In the genomic region with DNA sequence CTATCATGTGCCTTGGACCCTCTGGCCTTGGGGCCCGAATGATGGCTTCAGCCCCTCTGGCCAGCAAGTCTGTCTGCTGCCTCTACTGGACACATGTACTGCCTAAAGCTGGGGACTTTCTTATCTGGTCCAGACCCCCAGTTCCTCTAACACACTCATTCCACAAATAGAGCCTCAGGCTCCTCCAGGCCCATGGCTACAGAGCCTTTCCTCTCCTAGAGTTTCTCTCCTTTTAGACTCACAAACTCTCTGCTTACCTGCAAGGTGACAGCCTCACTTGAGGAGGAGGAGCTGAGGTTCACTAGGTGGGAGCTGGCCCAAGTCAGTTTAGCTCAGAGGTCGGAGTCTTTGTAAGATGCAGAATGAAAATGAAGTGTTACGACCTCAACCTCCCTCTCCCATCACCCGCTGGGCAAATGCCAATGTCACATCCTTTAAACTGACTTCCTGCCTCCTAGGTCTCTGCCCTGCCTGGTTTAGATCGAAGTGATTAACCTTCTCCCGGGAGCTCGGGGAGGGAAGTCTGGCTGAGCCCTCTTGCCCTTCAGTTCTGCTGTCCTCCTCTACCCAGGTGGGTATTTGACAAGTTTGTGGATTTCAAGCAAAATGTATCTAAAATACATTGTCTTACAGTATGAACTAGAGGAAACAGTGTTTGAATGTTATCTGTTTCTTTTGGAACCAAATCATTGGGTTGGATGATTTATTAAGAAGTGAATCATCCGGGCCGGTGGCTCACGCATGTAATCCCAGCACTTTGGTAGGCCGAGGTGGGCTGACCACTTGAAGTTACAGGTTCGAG, we compare ENCODE assay signal across 15 cellular contexts.
DNase-seq lines count a peak whose midpoint lies in the region; ATAC-seq and TF ChIP-seq lines count a peak whose summit lies in the region.
"Had no signal": no experiment of that assay in that cellular context is flagged by ENCODE, and none has a peak within 500 bp of the region (broad histone marks: within the 10 kb centered on the region; RNA-seq: fewer than 3 reads in every experiment).

No MANE protein-coding gene starts in this region.

- no peaks in the 10 kb centered on the region for H3K79me2 ChIP-seq in GM23338 (replicated peaks; ENCODE audit: insufficient read depth)

- H3K9me3 Mint-ChIP-seq in GM23338, result no peaks in the 10 kb centered on the region
- H3K9me3 Mint-ChIP-seq: activated CD8-positive, alpha-beta T cell treated with anti-CD3 and anti-CD28 coated beads for 36 hours had no signal

- intact Hi-C loops in spleen (cut with DNase I; ENCODE audit: low total_unique reads) (no loop called here), aorta (cut with DNase I) (loop anchor here in 1 of 2 donors (5.0 kb wide), 1 partner anchor 129 kb away; no protein-coding TSS in a partner anchor)

- H3K4me2 ChIP-seq in GM23338, result no peak overlapping the region
- H3K4me2 ChIP-seq: KMS-11 had no signal

- TF ChIP-seq POLR2A in spleen (IDR thresholded peaks at IDR 0.05), result no peak

- WGBS in spleen, 5 donors, result 43 to 57% (median 47%) methylated on average over 12 of the region's 12 CpGs
- 32 to 34% methylated on average over 12 of the region's 12 CpGs for WGBS in aorta, 2 donors

- no peak overlapping the region for H3K27ac ChIP-seq in GM23338 (ENCODE audit: low read depth)
- H3K27ac ChIP-seq in spleen, result peak overlapping the region in 2 of 8 donors; percentile 15 to 31
- peak overlapping the region in 1 of 2 donors; percentile 1 for H3K27ac ChIP-seq in aorta (ENCODE audit: low read depth in 1 of 2, low read length in 2 of 2)
- H3K27ac ChIP-seq: KMS-11, pancreas had no signal

- 0 out of 2 replicates have a peak overlapping the region, but pooled peaks have one; percentile 79 for H2AFZ ChIP-seq in GM23338

- H3K4me3 ChIP-seq in GM23338 (no peak overlapping the region), fibroblast of villous mesenchyme (ENCODE audit: low read depth, low read length) (no peak overlapping the region), spleen (no peak overlapping the region), aorta (ENCODE audit: low read length in 2 of 2) (no peak overlapping the region)
- H3K4me3 ChIP-seq: GM12878, pancreas had no signal

- no peaks in the 10 kb centered on the region for H3K9me2 ChIP-seq in GM23338 (ENCODE audit: insufficient read depth)

- ATAC-seq in GM23338, result peak; percentile 26; the same call in 2 of the 3 replicates
- ATAC-seq in SK-N-SH treated with all-trans-retinoic acid at 6 μM for 48 hours, result peak; percentile 23
- ATAC-seq in aorta (ENCODE audit: low FRiP score), result no peak
- ATAC-seq: activated CD8-positive, alpha-beta T cell treated with anti-CD3 and anti-CD28 coated beads for 36 hours; GM12878; left colon; T-helper 17 cell had no signal

- DNase-seq in GM23338 (ENCODE audit: low spot score) (peak; percentile 15), fibroblast of villous mesenchyme (ENCODE audit: low read depth) (peak; percentile 55), spleen (peak; percentile 56), aorta (no peak), NAMALWA (ENCODE audit: low spot score) (no peak)
- no peak for DNase-seq in stimulated activated CD4-positive, alpha-beta T cell treated with anti-CD3 and anti-CD28 coated beads, Interleukin-12 subunit alpha, Interleukin-12 subunit beta, amount 100 ng/mL, for 4 hours
- DNase-seq: activated CD8-positive, alpha-beta T cell treated with anti-CD3 and anti-CD28 coated beads for 36 hours; DMS 273 treated with DMSO at 0.1 percent for 48 hours; left colon; NCI-H2081 treated with DMSO at 0.1 percent for 48 hours; pancreas; T-helper 17 cell had no signal

- no peak overlapping the region for H3K4me3 Mint-ChIP-seq in GM23338
- H3K4me3 Mint-ChIP-seq: activated CD8-positive, alpha-beta T cell treated with anti-CD3 and anti-CD28 coated beads for 36 hours; T-helper 17 cell had no signal

- peaks cover 24% of the 10 kb centered on the region for H3K4me1 Mint-ChIP-seq in GM23338
- H3K4me1 Mint-ChIP-seq: T-helper 17 cell had no signal

- H3K27ac Mint-ChIP-seq in GM23338, result no peak overlapping the region
- H3K27ac Mint-ChIP-seq: activated CD8-positive, alpha-beta T cell treated with anti-CD3 and anti-CD28 coated beads for 36 hours; T-helper 17 cell had no signal

- no peaks in the 10 kb centered on the region for H3K36me3 Mint-ChIP-seq in GM23338 (ENCODE audit: low read depth)

- H3K4me1 ChIP-seq in GM23338 (ENCODE audit: insufficient read depth) (no peaks in the 10 kb centered on the region), spleen (peaks cover 0 to 22% (median 9%) of the 10 kb centered on the region in 6 donors), aorta (ENCODE audit: control insufficient read depth in 1 of 2, insufficient read depth in 2 of 2, low read length in 2 of 2) (peaks cover 0 to 2% of the 10 kb centered on the region in 2 donors)
- H3K4me1 ChIP-seq: pancreas had no signal

- TF ChIP-seq CTCF in GM23338 (conservative IDR thresholded peaks at IDR 0.05; ENCODE audit: low read depth in 2 of 2) (no peak), fibroblast of villous mesenchyme (IDR thresholded peaks at IDR 0.05; ENCODE audit: insufficient read depth, low read depth, low read length) (no peak), spleen (IDR thresholded peaks at IDR 0.05 in 8 of 11, conservative IDR thresholded peaks at IDR 0.05 in 3 of 11) (no peak)

- no peaks in the 10 kb centered on the region for H4K20me1 ChIP-seq in GM23338 (replicated peaks; ENCODE audit: insufficient read depth)

- H3K27me3 Mint-ChIP-seq in GM23338 (ENCODE audit: insufficient read depth, low read depth, poor library complexity), result peaks cover 9% of the 10 kb centered on the region
- H3K27me3 Mint-ChIP-seq: activated CD8-positive, alpha-beta T cell treated with anti-CD3 and anti-CD28 coated beads for 36 hours; T-helper 17 cell had no signal

- no peaks in the 10 kb centered on the region for H3K36me3 ChIP-seq in GM23338 (ENCODE audit: insufficient read depth)
- no peaks in the 10 kb centered on the region for H3K36me3 ChIP-seq in spleen
- no peaks in the 10 kb centered on the region for H3K36me3 ChIP-seq in aorta (ENCODE audit: control insufficient read depth in 1 of 2, insufficient read depth in 2 of 2, low read length in 1 of 2)
- H3K36me3 ChIP-seq: pancreas had no signal

- H3K27me3 ChIP-seq in GM23338 (ENCODE audit: insufficient read depth), result no peaks in the 10 kb centered on the region
- H3K27me3 ChIP-seq in spleen (replicated peaks in 1 of 7), result no peaks in the 10 kb centered on the region
- no peaks in the 10 kb centered on the region for H3K27me3 ChIP-seq in aorta (ENCODE audit: control insufficient read depth in 1 of 2, insufficient read depth in 2 of 2, low read length in 1 of 2)
- H3K27me3 ChIP-seq: pancreas had no signal

- H3K9me3 ChIP-seq in spleen (no peaks in the 10 kb centered on the region), aorta (ENCODE audit: control insufficient read depth, low read length) (no peaks in the 10 kb centered on the region)
- H3K9me3 ChIP-seq: pancreas had no signal

- no peaks in the 10 kb centered on the region for H3F3A ChIP-seq in GM23338 (replicated peaks; ENCODE audit: low read depth)

TF ChIP-seq in GM23338, 12 proteins besides CTCF, POLR2A, EP300 and RAD21 (continues in another document):
- TF ChIP-seq, protein P1, sequence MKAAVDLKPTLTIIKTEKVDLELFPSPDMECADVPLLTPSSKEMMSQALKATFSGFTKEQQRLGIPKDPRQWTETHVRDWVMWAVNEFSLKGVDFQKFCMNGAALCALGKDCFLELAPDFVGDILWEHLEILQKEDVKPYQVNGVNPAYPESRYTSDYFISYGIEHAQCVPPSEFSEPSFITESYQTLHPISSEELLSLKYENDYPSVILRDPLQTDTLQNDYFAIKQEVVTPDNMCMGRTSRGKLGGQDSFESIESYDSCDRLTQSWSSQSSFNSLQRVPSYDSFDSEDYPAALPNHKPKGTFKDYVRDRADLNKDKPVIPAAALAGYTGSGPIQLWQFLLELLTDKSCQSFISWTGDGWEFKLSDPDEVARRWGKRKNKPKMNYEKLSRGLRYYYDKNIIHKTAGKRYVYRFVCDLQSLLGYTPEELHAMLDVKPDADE (IDR thresholded peaks at IDR 0.05), result no peak

TF ChIP-seq in SK-N-SH treated with all-trans-retinoic acid at 6 μM for 48 hours, 23 proteins besides CTCF, POLR2A, EP300 and RAD21:
- TF ChIP-seq TOX (CRISPR knock-in tag; IDR thresholded peaks at IDR 0.05; ENCODE audit: borderline replicate concordance) (no peak), ZC3H10 (CRISPR knock-in tag; IDR thresholded peaks at IDR 0.05) (no peak), ZNF70 (CRISPR knock-in tag; IDR thresholded peaks at IDR 0.05) (no peak), ZNF8 (CRISPR knock-in tag; IDR thresholded peaks at IDR 0.05) (0 out of 2 replicates have a peak, but pooled peaks have one; percentile 6), ZFP30 (CRISPR knock-in tag; IDR thresholded peaks at IDR 0.05) (no peak), CSDC2 (CRISPR knock-in tag; IDR thresholded peaks at IDR 0.05) (0 out of 2 replicates have a peak, but pooled peaks have one; percentile 34), SNAI2 (CRISPR knock-in tag; IDR thresholded peaks at IDR 0.05) (no peak), RARB (CRISPR knock-in tag; IDR thresholded peaks at IDR 0.05) (no peak)

Comparison
In these comparisons a context has a peak if more than half of its experiments do, and no peak if none do; other contexts are left out.
1. DNase-seq: peak in GM23338 (single experiment), fibroblast of villous mesenchyme (single experiment) and spleen (single experiment); none in stimulated activated CD4-positive, alpha-beta T cell treated with anti-CD3 and anti-CD28 coated beads, Interleukin-12 subunit alpha, Interleukin-12 subunit beta, amount 100 ng/mL, for 4 hours (single experiment), aorta (0 of 2) and NAMALWA (single experiment).